In genomic region chr5:16737620-16738364, GRCh38 we compare ENCODE assay signal across 13 cellular contexts.
DNase-seq lines count a peak whose midpoint lies in the region; ATAC-seq, FAIRE-seq and TF ChIP-seq lines count a peak whose summit lies in the region.
"Had no signal": no experiment of that assay in that cellular context is flagged by ENCODE, and none has a peak within 500 bp of the region (broad histone marks: within the 10 kb centered on the region; RNA-seq: fewer than 3 reads in every experiment).

No MANE protein-coding gene starts in this region.

- H3K4me3 ChIP-seq in HepG2 (replicated peaks in 1 of 3; ENCODE audit: insufficient read depth in 1 of 3, low read depth in 2 of 3, low read length in 3 of 3) (peak overlapping the region; percentile 73 to 91 (median 76)), right lobe of liver (no peak overlapping the region), mesendoderm (ENCODE audit: low read length) (no peak overlapping the region), upper lobe of right lung (no peak overlapping the region)
- H3K4me3 ChIP-seq: lower lobe of right lung had no signal

- H3K4me1 ChIP-seq in HepG2 (ENCODE audit: insufficient read depth, low read length) (peaks cover 48% of the 10 kb centered on the region), right lobe of liver (peaks cover 0 to 2% (median 0%) of the 10 kb centered on the region in 4 donors), mesendoderm (ENCODE audit: control insufficient read depth, low read depth, low read length) (peaks cover 17% of the 10 kb centered on the region), upper lobe of right lung (peaks cover 43% of the 10 kb centered on the region)

- H2BK120ac ChIP-seq in mesendoderm (ENCODE audit: low read depth, low read length): peak overlapping the region; percentile 15

- H4K20me1 ChIP-seq in HepG2 (ENCODE audit: insufficient read depth, low read length): no peaks in the 10 kb centered on the region

- CTCF ChIA-PET in HepG2 (lab: Yijun Ruan, JAX; ENCODE audit: low intra/inter-chr PET ratio, low total read pairs): no interaction called here

- in situ Hi-C loops in HepG2 (cut with HindIII; ENCODE audit: extremely low pct_ligation_motif_present, low pct_unique_long_range_greater_than_20kb): no loop called here

- intact Hi-C loops in HepG2 (cut with micrococcal nuclease; ENCODE audit: unreplicated experiment) (loop anchor here (1.0 to 10.0 kb wide), 4 partner anchors 15 to 273 kb away; partner anchors contain the start of gene ZNF622), right lobe of liver (cut with DNase I) (no loop called here), upper lobe of right lung (cut with DNase I) (no loop called here)

- FAIRE-seq in HepG2 (lab: Jason Lieb, UNC): peak; percentile 4

- peak overlapping the region; percentile 97 for H3K27ac ChIP-seq in HepG2 (ENCODE audit: extremely low read length, insufficient read depth, low read length)
- no peak overlapping the region for H3K27ac ChIP-seq in right lobe of liver
- H3K27ac ChIP-seq in mesendoderm (ENCODE audit: low read depth, low read length): peak overlapping the region; percentile 63
- H3K27ac ChIP-seq in upper lobe of right lung: peak overlapping the region; percentile 20

- H3K9me3 ChIP-seq in HepG2 (ENCODE audit: low read length) (no peaks in the 10 kb centered on the region), right lobe of liver (no peaks in the 10 kb centered on the region), upper lobe of right lung (no peaks in the 10 kb centered on the region)
- H3K9me3 ChIP-seq: lower lobe of right lung had no signal

- TSS peak; percentile 59 for BruUV-seq in HepG2 (replicated peaks; lab: Mats Ljungman, UMichigan)

- H2BK5ac ChIP-seq in mesendoderm (ENCODE audit: low read length): no peak overlapping the region

- H3K4me2 ChIP-seq in HepG2 (ENCODE audit: low read depth, low read length): peak overlapping the region; percentile 91
- H3K4me2 ChIP-seq in mesendoderm (ENCODE audit: low read length): peak overlapping the region; percentile 38

- TF ChIP-seq EP300 in HepG2 (IDR thresholded peaks at IDR 0.05; ENCODE audit: low read depth in 2 of 2, low read length in 2 of 2) (peak in 1 of 2 experiments; percentile 11; a peak in 1 of 4 replicates), HepG2 (CRISPR knock-in tag; IDR thresholded peaks at IDR 0.05; ENCODE audit: borderline replicate concordance) (no peak)

- POLR2A ChIA-PET in HepG2 (lab: Yijun Ruan, JAX): interaction anchor here (0.7 to 5.1 kb wide), 14 partner anchors 9 to 46 kb away, joined by 3 to 91 read pairs (median 4); no protein-coding TSS in a partner anchor

- H2BK15ac ChIP-seq in mesendoderm (replicated peaks; ENCODE audit: low read depth): no peak overlapping the region

- no peak overlapping the region for H3K18ac ChIP-seq in mesendoderm (ENCODE audit: low read length)

- ATAC-seq in HepG2 (peak; percentile 74), right lobe of liver (no peak), upper lobe of right lung (peak; percentile 7), HG03108 (IDR thresholded peaks at IDR 0.05; ENCODE audit: unreplicated experiment) (no peak), HG02970 (IDR thresholded peaks at IDR 0.05; ENCODE audit: low FRiP score, unreplicated experiment) (no peak)

- TF ChIP-seq POLR2A in HepG2 (IDR thresholded peaks at IDR 0.05; ENCODE audit: insufficient read depth in 1 of 2, low read depth in 2 of 2, low read length in 2 of 2) (peak in 1 of 2 experiments; percentile 51; a peak in 1 of 4 replicates), right lobe of liver (IDR thresholded peaks at IDR 0.05) (no peak)

- H3K23ac ChIP-seq in mesendoderm (ENCODE audit: low read length): no peak overlapping the region

- no peak overlapping the region for H2AFZ ChIP-seq in HepG2 (ENCODE audit: low read length)

- H3K79me1 ChIP-seq in mesendoderm (ENCODE audit: low read length): no peaks in the 10 kb centered on the region

- H4K5ac ChIP-seq in mesendoderm (ENCODE audit: low read length): no peak overlapping the region

- no peak overlapping the region for H2AK5ac ChIP-seq in mesendoderm (ENCODE audit: low read length)

- H3K79me2 ChIP-seq in HepG2 (ENCODE audit: insufficient read depth, low read length) (peaks cover 37% of the 10 kb centered on the region), mesendoderm (ENCODE audit: control insufficient read depth, insufficient read depth, low read length) (peaks cover 16% of the 10 kb centered on the region)

- H3K4ac ChIP-seq in mesendoderm (ENCODE audit: low read depth, low read length): no peak overlapping the region

- TF ChIP-seq CTCF in HepG2 (CRISPR knock-in tag; IDR thresholded peaks at IDR 0.05): 0 out of 2 replicates have a peak, but pooled peaks have one; percentile 3
- TF ChIP-seq CTCF in right lobe of liver (IDR thresholded peaks at IDR 0.05): no peak
- TF ChIP-seq CTCF in upper lobe of right lung (IDR thresholded peaks at IDR 0.05): no peak

- H4K8ac ChIP-seq in mesendoderm (ENCODE audit: low read depth, low read length): no peak overlapping the region

- H3K9ac ChIP-seq in HepG2 (ENCODE audit: insufficient read depth, low read depth, low read length): peak overlapping the region; percentile 86
- peak overlapping the region; percentile 31 for H3K9ac ChIP-seq in mesendoderm (ENCODE audit: low read length)

- H3K27me3 ChIP-seq in HepG2 (ENCODE audit: control insufficient read depth in 1 of 2, insufficient read depth in 2 of 2, low read length in 2 of 2) (no peaks in the 10 kb centered on the region; a peak in 2 of 5 replicates), right lobe of liver (no peaks in the 10 kb centered on the region), mesendoderm (ENCODE audit: insufficient read depth, low read length, poor library complexity) (no peaks in the 10 kb centered on the region), upper lobe of right lung (no peaks in the 10 kb centered on the region)

- no peak for TF ChIP-seq RAD21 in HepG2 (CRISPR knock-in tag; IDR thresholded peaks at IDR 0.05)

- DNase-seq in HepG2 (ENCODE audit: low spot score): peak; percentile 52
- no peak for DNase-seq in right lobe of liver
- DNase-seq in ecto neural progenitor cell (ENCODE audit: low spot score): peak; percentile 65
- DNase-seq in mesendoderm: peak; percentile 94
- no peak for DNase-seq in upper lobe of right lung
- no peak for DNase-seq in DMS 273 (lab: John Stamatoyannopoulos, UW; ENCODE audit: unreplicated experiment)
- DNase-seq: activated CD4-positive, alpha-beta T cell treated with anti-CD3 and anti-CD28 coated beads, Interleukin-2, amount 50 U/mL, for 4 hours; activated naive CD4-positive, alpha-beta T cell; foreskin melanocyte; lower lobe of right lung; NCI-H1436 had no signal

- H3K56ac ChIP-seq in mesendoderm (ENCODE audit: low read length): peak overlapping the region; percentile 52

- no peaks in the 10 kb centered on the region; a peak in 2 of 5 replicates for H3K36me3 ChIP-seq in HepG2 (replicated peaks in 1 of 2; ENCODE audit: control insufficient read depth in 1 of 2, insufficient read depth in 2 of 2, low read length in 2 of 2)
- no peaks in the 10 kb centered on the region for H3K36me3 ChIP-seq in right lobe of liver
- H3K36me3 ChIP-seq in mesendoderm (ENCODE audit: control insufficient read depth, insufficient read depth, low read length): no peaks in the 10 kb centered on the region
- H3K36me3 ChIP-seq in upper lobe of right lung: peaks cover 6% of the 10 kb centered on the region

- 0% methylated on average over 11 of the region's 11 CpGs for WGBS in HepG2 (ENCODE audit: low lambda C conversion rate)
- 47% methylated on average over 11 of the region's 11 CpGs for WGBS in right lobe of liver (ENCODE audit: insufficient coverage, low coverage, low lambda C conversion rate, missing lambda C conversion rate)
- no CpG with 5 or more reads among the region's 11 CpGs for WGBS in mesendoderm (ENCODE audit: extremely low coverage, insufficient coverage, low lambda C conversion rate)

TF ChIP-seq in HepG2, 621 proteins besides CTCF, POLR2A, EP300 and RAD21 (continues in another document):
- TF ChIP-seq SAP130 (CRISPR knock-in tag; IDR thresholded peaks at IDR 0.05; ENCODE audit: low read depth): peak; percentile 68
- TF ChIP-seq RARA (CRISPR knock-in tag; IDR thresholded peaks at IDR 0.05): no peak
- TF ChIP-seq ZNF569 (CRISPR knock-in tag; IDR thresholded peaks at IDR 0.05; ENCODE audit: borderline replicate concordance): no peak
- TF ChIP-seq GZF1 (CRISPR knock-in tag; IDR thresholded peaks at IDR 0.05): 0 out of 2 replicates have a peak, but pooled peaks have one; percentile 55
- TF ChIP-seq, protein P1, sequence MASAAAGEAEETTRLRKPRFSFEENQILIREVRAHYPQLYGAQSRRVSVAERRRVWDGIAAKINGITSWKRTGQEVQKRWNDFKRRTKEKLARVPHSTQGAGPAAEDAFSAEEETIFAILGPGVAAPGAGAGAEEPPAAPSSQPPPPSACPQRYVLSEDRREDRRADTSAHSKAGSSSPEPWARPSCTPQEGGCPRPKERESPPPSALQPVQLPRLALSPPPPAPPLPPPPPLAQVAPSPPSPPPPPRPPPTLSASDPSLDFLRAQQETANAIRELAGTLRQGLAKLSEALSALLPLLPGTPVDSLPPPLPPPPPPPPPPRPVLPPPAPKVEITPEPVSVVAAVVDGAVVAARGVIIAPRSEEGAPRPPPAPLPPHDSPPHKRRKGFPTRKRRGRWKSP (CRISPR knock-in tag; IDR thresholded peaks at IDR 0.05): 0 out of 2 replicates have a peak, but pooled peaks have one; percentile 11

Comparison
In these comparisons a context has a peak if more than half of its experiments do, and no peak if none do; other contexts are left out.
1. ATAC-seq: peak in HepG2 (single experiment) and upper lobe of right lung (single experiment); none in right lobe of liver (0 of 4), HG03108 (single experiment) and HG02970 (single experiment).
2. DNase-seq: peak in HepG2 (single experiment), ecto neural progenitor cell (single experiment) and mesendoderm (single experiment); none in right lobe of liver (0 of 3), upper lobe of right lung (single experiment) and DMS 273 (single experiment).
3. H3K27ac ChIP-seq: peak in HepG2 (single experiment), mesendoderm (single experiment) and upper lobe of right lung (single experiment); none in right lobe of liver (0 of 3).
4. H3K4me3 ChIP-seq: peak in HepG2 (3 of 3); none in right lobe of liver (0 of 3), mesendoderm (single experiment) and upper lobe of right lung (single experiment).